Comparison of ENCODE assay signal across 1 cellular context in genomic region chr11:46200537-46201281, GRCh38.
TF ChIP-seq lines count a peak whose summit lies in the region.

No MANE protein-coding gene starts in this region.

TF ChIP-seq in GM23338, 12 proteins besides CTCF, POLR2A, EP300 and RAD21 (continued from another document):
- TF ChIP-seq REST (IDR thresholded peaks at IDR 0.05; ENCODE audit: unreplicated experiment) = no peak
TF ChIP-seq in GM23338: peak in this region for 0.
